Comparison of ENCODE assay signal across 16 cellular contexts in genomic region chr11:78331711-78332110, GRCh38.
A peak's percentile ranks its signal among the peaks of the same experiment; 100 is the strongest.
DNase-seq lines count a peak whose midpoint lies in the region; ATAC-seq and TF ChIP-seq lines count a peak whose summit lies in the region.
"Had no signal": no experiment of that assay in that cellular context is flagged by ENCODE, and none has a peak within 500 bp of the region (broad histone marks: within the 10 kb centered on the region; RNA-seq: fewer than 3 reads in every experiment).

No MANE protein-coding gene starts in this region.

- no peaks in the 10 kb centered on the region for H3K27me3 Mint-ChIP-seq in activated B cell treated with CpG ODN at 0.5 μM for 24 hours
- H3K27me3 Mint-ChIP-seq in activated naive CD4-positive, alpha-beta T cell treated with anti-CD3 and anti-CD28 coated beads, Interleukin-2, amount 10 ng/mL, durations not matched to agents 7 days and 5 days: no peaks in the 10 kb centered on the region
- H3K27me3 Mint-ChIP-seq: progenitor cell of endocrine pancreas had no signal

- no peaks in the 10 kb centered on the region for H3K36me3 ChIP-seq in Peyer's patch
- H3K36me3 ChIP-seq: tibial artery had no signal

- no peak for TF ChIP-seq CTCF in activated B cell treated with CpG ODN at 0.5 μM for 24 hours (IDR thresholded peaks at IDR 0.05)
- TF ChIP-seq CTCF in Peyer's patch (IDR thresholded peaks at IDR 0.05): no peak

- H3K4me3 Mint-ChIP-seq in activated B cell treated with CpG ODN at 0.5 μM for 24 hours: peak overlapping the region; percentile 1
- no peak overlapping the region for H3K4me3 Mint-ChIP-seq in activated naive CD4-positive, alpha-beta T cell treated with anti-CD3 and anti-CD28 coated beads, Interleukin-2, amount 10 ng/mL, durations not matched to agents 7 days and 5 days
- H3K4me3 Mint-ChIP-seq: HFFc6 had no signal

- H3K36me3 Mint-ChIP-seq in activated B cell treated with CpG ODN at 0.5 μM for 24 hours (ENCODE audit: low read depth): peaks cover 4% of the 10 kb centered on the region
- H3K36me3 Mint-ChIP-seq in activated naive CD4-positive, alpha-beta T cell treated with anti-CD3 and anti-CD28 coated beads, Interleukin-2, amount 10 ng/mL, durations not matched to agents 7 days and 5 days: peaks cover 28% of the 10 kb centered on the region

- no peak for DNase-seq in activated B cell treated with CpG ODN at 0.5 μM for 24 hours
- DNase-seq in head of caudate nucleus: peak; percentile 38 to 92 (median 80)
- DNase-seq in pons (ENCODE audit: low spot score): peak; percentile 99
- no peak for DNase-seq in activated naive CD4-positive, alpha-beta T cell treated with anti-CD3 and anti-CD28 coated beads, Interleukin-2, amount 10 ng/mL, durations not matched to agents 7 days and 5 days
- no peak for DNase-seq in Peyer's patch
- no peak for DNase-seq in SW 1271 (lab: John Stamatoyannopoulos, UW)
- DNase-seq in SHP77 (lab: John Stamatoyannopoulos, UW): no peak
- DNase-seq: activated CD4-positive, alpha-beta T cell treated with anti-CD3 and anti-CD28 coated beads for 48 hours; activated effector memory CD4-positive, alpha-beta T cell treated with Interleukin-2 at 50 U/mL for 16 hours; effector memory CD4-positive, alpha-beta T cell; HFFc6; NCI-H1694 treated with DMSO at 0.1 percent for 48 hours; NCI-H524 treated with DMSO at 0.1 percent for 48 hours; tibial artery had no signal

- no peak overlapping the region for H3K27ac ChIP-seq in Peyer's patch
- H3K27ac ChIP-seq: tibial artery had no signal

- H3K4me1 Mint-ChIP-seq in activated B cell treated with CpG ODN at 0.5 μM for 24 hours: peaks cover 42% of the 10 kb centered on the region
- peaks cover 32% of the 10 kb centered on the region for H3K4me1 Mint-ChIP-seq in activated naive CD4-positive, alpha-beta T cell treated with anti-CD3 and anti-CD28 coated beads, Interleukin-2, amount 10 ng/mL, durations not matched to agents 7 days and 5 days

- ATAC-seq in GM21576 (IDR thresholded peaks at IDR 0.05; ENCODE audit: unreplicated experiment) (peak; percentile 14), activated B cell treated with CpG ODN at 0.5 μM for 24 hours (ENCODE audit: low read depth) (no peak)

- no peak overlapping the region for H3K27ac Mint-ChIP-seq in activated B cell treated with CpG ODN at 0.5 μM for 24 hours
- H3K27ac Mint-ChIP-seq in activated naive CD4-positive, alpha-beta T cell treated with anti-CD3 and anti-CD28 coated beads, Interleukin-2, amount 10 ng/mL, durations not matched to agents 7 days and 5 days: no peak overlapping the region
- H3K27ac Mint-ChIP-seq: HFFc6, progenitor cell of endocrine pancreas had no signal

- H3K4me3 ChIP-seq in Peyer's patch: no peak overlapping the region
- H3K4me3 ChIP-seq: tibial artery had no signal

- H3K27me3 ChIP-seq in Peyer's patch: no peaks in the 10 kb centered on the region
- H3K27me3 ChIP-seq: tibial artery had no signal

- no peaks in the 10 kb centered on the region for H3K9me3 ChIP-seq in Peyer's patch
- H3K9me3 ChIP-seq: tibial artery had no signal

- H3K9me3 Mint-ChIP-seq in activated B cell treated with CpG ODN at 0.5 μM for 24 hours: no peaks in the 10 kb centered on the region
- no peaks in the 10 kb centered on the region for H3K9me3 Mint-ChIP-seq in activated naive CD4-positive, alpha-beta T cell treated with anti-CD3 and anti-CD28 coated beads, Interleukin-2, amount 10 ng/mL, durations not matched to agents 7 days and 5 days

- CTCF ChIA-PET in activated B cell treated with CpG ODN at 0.5 μM for 24 hours (lab: Charles Lee): no interaction called here
- CTCF ChIA-PET in activated naive CD4-positive, alpha-beta T cell treated with anti-CD3 and anti-CD28 coated beads, Interleukin-2, amount 10 ng/mL, durations not matched to agents 7 days and 5 days (lab: Charles Lee): no interaction called here

- no peak for TF ChIP-seq POLR2A in Peyer's patch (IDR thresholded peaks at IDR 0.05)

- POLR2A ChIA-PET in activated B cell treated with CpG ODN at 0.5 μM for 24 hours (lab: Charles Lee): no interaction called here

- H3K4me1 ChIP-seq in Peyer's patch: peaks cover 0 to 3% (median 0%) of the 10 kb centered on the region in 4 donors

- intact Hi-C loops in activated B cell treated with CpG ODN at 0.5 μM for 24 hours (cut with micrococcal nuclease): loop anchor here (10.0 kb wide), 1 partner anchor 107 kb away; no protein-coding TSS in a partner anchor
- intact Hi-C loops in head of caudate nucleus (cut with DNase I): loop anchor here (5.0 kb wide), 1 partner anchor 86 kb away; the partner anchor contains the start of gene GAB2

Comparison
In these comparisons a context has a peak if more than half of its experiments do, and no peak if none do; other contexts are left out.
1. DNase-seq: peak in head of caudate nucleus (42 of 42) and pons (single experiment); none in activated B cell treated with CpG ODN at 0.5 μM for 24 hours (single experiment), activated naive CD4-positive, alpha-beta T cell treated with anti-CD3 and anti-CD28 coated beads, Interleukin-2, amount 10 ng/mL, durations not matched to agents 7 days and 5 days (single experiment), Peyer's patch (0 of 3), SW 1271 (0 of 2) and SHP77 (0 of 2).